8 cellular contexts compared by ENCODE assay signal in the genomic region with DNA sequence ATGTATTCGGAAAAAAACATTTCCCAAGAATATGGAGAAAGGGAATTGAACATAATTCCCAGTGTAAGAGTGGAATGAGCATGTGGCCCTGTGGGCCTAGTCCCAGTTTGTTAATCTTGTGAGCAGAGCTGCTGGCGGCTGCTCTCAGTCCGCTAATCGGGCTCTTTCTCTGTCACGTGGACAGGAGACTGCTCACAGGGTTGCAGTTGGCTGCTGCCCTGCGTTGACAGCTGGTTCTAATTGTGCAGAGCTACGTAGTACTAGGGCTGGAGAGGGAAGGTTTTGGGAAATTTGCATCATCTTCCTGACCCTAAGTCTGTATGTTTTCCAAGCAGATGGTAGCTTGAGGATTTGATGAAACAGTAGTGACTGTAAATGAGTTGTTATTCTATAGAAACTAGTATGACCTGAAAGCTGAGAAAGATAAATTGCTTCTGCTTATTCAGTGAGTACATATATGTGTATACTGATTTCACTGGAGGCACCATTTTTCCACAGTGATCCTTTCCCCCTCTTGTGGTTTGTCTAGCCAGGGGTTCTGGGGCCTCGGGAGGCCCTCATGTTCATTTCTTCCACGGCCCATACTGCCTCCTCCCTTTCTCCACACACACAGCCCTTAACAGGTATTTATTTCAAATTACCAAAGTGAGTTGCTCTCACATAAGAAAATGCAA.
DNase-seq lines count a peak whose midpoint lies in the region.

No MANE protein-coding gene starts in this region.

- DNase-seq in C1 segment of cervical spinal cord (lab: John Stamatoyannopoulos, UW) (peak in 12 of 14 donors; percentile 37 to 87 (median 66)), SJSA1 (ENCODE audit: low read depth in 1 of 2, low spot score in 2 of 2) (peak; percentile 25 to 51), head of caudate nucleus (peak; percentile 45 to 93 (median 84)), pons (ENCODE audit: low spot score) (peak; percentile 96), COLO829 (ENCODE audit: low spot score) (no peak), NOMO-1 treated with DMSO at 0.1 percent for 48 hours (lab: John Stamatoyannopoulos, UW; ENCODE audit: unreplicated experiment) (no peak)
- DNase-seq in activated naive CD4-positive, alpha-beta T cell treated with anti-CD3 and anti-CD28 coated beads, Interleukin-2, amount 50 U/mL, for 16 hours, result no peak
- no peak for DNase-seq in activated CD4-positive, alpha-beta T cell treated with anti-CD3 and anti-CD28 coated beads for 1 hour

- no peaks in the 10 kb centered on the region for H3K9me3 ChIP-seq in SJSA1 (replicated peaks)

- peaks cover 5% of the 10 kb centered on the region for H3K4me1 ChIP-seq in SJSA1 (replicated peaks)

- H3K27me3 ChIP-seq in SJSA1 (replicated peaks), result no peaks in the 10 kb centered on the region; the same call in 1 of the 2 replicates

- no peaks in the 10 kb centered on the region for H3K36me3 ChIP-seq in SJSA1

- intact Hi-C loops in head of caudate nucleus (cut with DNase I), result no loop called here

- no peak overlapping the region for H3K4me3 ChIP-seq in SJSA1

- H3K27ac ChIP-seq in SJSA1, result no peak overlapping the region

Comparison
In these comparisons a context has a peak if more than half of its experiments do, and no peak if none do; other contexts are left out.
1. DNase-seq: peak in C1 segment of cervical spinal cord (12 of 14), SJSA1 (2 of 2), head of caudate nucleus (42 of 42) and pons (single experiment); none in COLO829 (single experiment), NOMO-1 treated with DMSO at 0.1 percent for 48 hours (single experiment), activated naive CD4-positive, alpha-beta T cell treated with anti-CD3 and anti-CD28 coated beads, Interleukin-2, amount 50 U/mL, for 16 hours (single experiment) and activated CD4-positive, alpha-beta T cell treated with anti-CD3 and anti-CD28 coated beads for 1 hour (single experiment).